Comparison of ENCODE assay signal across 25 cellular contexts in the genomic region with DNA sequence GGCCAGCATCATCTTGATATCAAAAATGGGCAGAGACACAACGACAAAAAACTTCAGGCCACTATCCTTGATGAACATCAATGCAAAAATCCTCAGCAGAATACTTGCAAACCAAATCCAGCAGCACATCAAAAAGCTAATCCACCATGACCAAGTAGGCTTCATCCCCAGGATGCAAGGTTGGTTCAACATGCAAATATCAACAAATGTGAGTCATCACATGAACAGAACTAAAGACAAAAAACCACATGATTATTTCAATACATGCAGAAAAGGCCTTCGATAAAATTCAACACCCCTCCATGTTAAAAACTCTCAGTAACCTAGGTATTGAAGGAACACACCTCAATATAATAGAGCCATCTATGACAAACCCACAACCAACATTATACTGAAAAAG.
"Had no signal": no experiment of that assay in that cellular context is flagged by ENCODE, and none has a peak within 500 bp of the region (broad histone marks: within the 10 kb centered on the region; RNA-seq: fewer than 3 reads in every experiment).

No MANE protein-coding gene starts in this region.

- H3K27ac ChIP-seq: adrenal gland, ascending aorta, brain microvascular endothelial cell, gastroesophageal sphincter, pancreas, thyroid gland, upper lobe of right lung had no signal

- H3K9me3 Mint-ChIP-seq: effector memory CD8-positive, alpha-beta T cell had no signal

- H3K27me3 ChIP-seq: adrenal gland, ascending aorta, brain microvascular endothelial cell, gastroesophageal sphincter, pancreas, thyroid gland, upper lobe of right lung had no signal

- H3K36me3 ChIP-seq: adrenal gland, ascending aorta, brain microvascular endothelial cell, gastroesophageal sphincter, pancreas, thyroid gland, upper lobe of right lung had no signal

- FAIRE-seq: islet of Langerhans, pancreas had no signal

- H3K27ac Mint-ChIP-seq: activated CD4-positive, alpha-beta memory T cell treated with anti-CD3 and anti-CD28 coated beads for 36 hours; activated CD8-positive, alpha-beta memory T cell treated with anti-CD3 and anti-CD28 coated beads, Interleukin-2, amount 10 ng/mL, durations not matched to agents 7 days and 5 days; activated naive CD4-positive, alpha-beta T cell treated with anti-CD3 and anti-CD28 coated beads, Interleukin-2, amount 10 ng/mL, durations not matched to agents 7 days and 5 days; nephron progenitor cell; stimulated activated naive CD8-positive, alpha-beta T cell treated with anti-CD3 and anti-CD28 coated beads, Interleukin-15, Interleukin-2, amounts not matched to agents 100 ng/mL and 50 ng/mL, for 24 hours had no signal

- H3K4me3 ChIP-seq: adrenal gland, ascending aorta, gastroesophageal sphincter, mucosa of descending colon, pancreas, thyroid gland, upper lobe of right lung had no signal

- H3K27me3 Mint-ChIP-seq: activated CD4-positive, alpha-beta memory T cell treated with anti-CD3 and anti-CD28 coated beads for 36 hours; activated CD8-positive, alpha-beta memory T cell treated with anti-CD3 and anti-CD28 coated beads, Interleukin-2, amount 10 ng/mL, durations not matched to agents 7 days and 5 days; activated naive CD4-positive, alpha-beta T cell treated with anti-CD3 and anti-CD28 coated beads, Interleukin-2, amount 10 ng/mL, durations not matched to agents 7 days and 5 days; effector memory CD8-positive, alpha-beta T cell; stimulated activated naive CD8-positive, alpha-beta T cell treated with anti-CD3 and anti-CD28 coated beads, Interleukin-15, Interleukin-2, amounts not matched to agents 100 ng/mL and 50 ng/mL, for 24 hours had no signal

- DNase-seq: activated CD4-positive, alpha-beta memory T cell treated with anti-CD3 and anti-CD28 coated beads for 36 hours; activated CD4-positive, alpha-beta T cell treated with anti-CD3 and anti-CD28 coated beads for 48 hours; activated CD8-positive, alpha-beta memory T cell treated with anti-CD3 and anti-CD28 coated beads, Interleukin-2, amount 10 ng/mL, durations not matched to agents 7 days and 5 days; activated effector memory CD4-positive, alpha-beta T cell treated with anti-CD3 and anti-CD28 coated beads, Interleukin-2, amount 50 U/mL, for 16 hours; activated naive CD4-positive, alpha-beta T cell treated with anti-CD3 and anti-CD28 coated beads, Interleukin-2, amount 10 ng/mL, durations not matched to agents 7 days and 5 days; activated T-cell treated with anti-CD3 and anti-CD28 coated beads for 4 hours; adrenal gland; brain microvascular endothelial cell; caudate nucleus; effector memory CD8-positive, alpha-beta T cell; head of caudate nucleus; left colon; mesendoderm; mucosa of descending colon; nephron progenitor cell; pancreas; right cardiac atrium; stimulated activated CD4-positive, alpha-beta T cell treated with anti-CD3 and anti-CD28 coated beads, Interleukin-4, amount 100 ng/mL, for 24 hours; substantia nigra; thyroid gland; upper lobe of right lung had no signal

- ATAC-seq: activated CD8-positive, alpha-beta memory T cell treated with anti-CD3 and anti-CD28 coated beads, Interleukin-2, amount 10 ng/mL, durations not matched to agents 7 days and 5 days; effector memory CD8-positive, alpha-beta T cell; gastroesophageal sphincter; left colon; mucosa of descending colon; pancreas; right cardiac atrium had no signal

- H3K4me3 Mint-ChIP-seq: activated CD4-positive, alpha-beta memory T cell treated with anti-CD3 and anti-CD28 coated beads for 36 hours; activated CD8-positive, alpha-beta memory T cell treated with anti-CD3 and anti-CD28 coated beads, Interleukin-2, amount 10 ng/mL, durations not matched to agents 7 days and 5 days; activated naive CD4-positive, alpha-beta T cell treated with anti-CD3 and anti-CD28 coated beads, Interleukin-2, amount 10 ng/mL, durations not matched to agents 7 days and 5 days; effector memory CD8-positive, alpha-beta T cell; nephron progenitor cell; stimulated activated naive CD8-positive, alpha-beta T cell treated with anti-CD3 and anti-CD28 coated beads, Interleukin-15, Interleukin-2, amounts not matched to agents 100 ng/mL and 50 ng/mL, for 24 hours had no signal

- H3K9me3 ChIP-seq: adrenal gland, ascending aorta, gastroesophageal sphincter, mucosa of descending colon, pancreas, thyroid gland, upper lobe of right lung had no signal
